ENCODE assay signal across 25 cellular contexts in genomic region chr20:21136015-21136732, GRCh38. TPM values are rescaled to one million over a fixed set of nuclear protein-coding genes. Genes with fewer than 3 reads are reported as not detected.
"Had no signal": no experiment of that assay in that cellular context is flagged by ENCODE, and none has a peak within 500 bp of the region (broad histone marks: within the 10 kb centered on the region; RNA-seq: fewer than 3 reads in every experiment).

No MANE protein-coding gene starts in this region.

- H3K36me3 ChIP-seq: breast epithelium, uterus had no signal

- H3K4me1 ChIP-seq: breast epithelium, foreskin keratinocyte, heart left ventricle, pancreas, spleen, testis, uterus had no signal

- H3K27me3 ChIP-seq: breast epithelium, esophagus muscularis mucosa, foreskin keratinocyte, heart left ventricle, pancreas, spleen, testis, uterus had no signal

- DNase-seq: activated CD4-positive, alpha-beta T cell treated with anti-CD3 and anti-CD28 coated beads for 4 hours; activated CD4-positive, alpha-beta T cell treated with anti-CD3 and anti-CD28 coated beads, Interleukin-2, amount 50 U/mL, for 4 hours; activated naive CD4-positive, alpha-beta T cell; activated T-cell treated with anti-CD3 and anti-CD28 coated beads for 4 hours; activated T-cell treated with anti-CD3 and anti-CD28 coated beads, Interleukin-2, amount 50 U/mL, for 72 hours; central memory CD4-positive, alpha-beta T cell; foreskin keratinocyte; heart left ventricle; hypothalamus; immature natural killer cell; kidney; left colon; naive B cell; pancreas; right cardiac atrium; spleen; stimulated activated naive CD8-positive, alpha-beta T cell treated with anti-CD3 and anti-CD28 coated beads, Interleukin-15, Interleukin-2, amounts not matched to agents 100 U/mL and 50 U/mL, for 24 hours; testis; uterus had no signal

- ATAC-seq: activated naive CD4-positive, alpha-beta T cell treated with anti-CD3 and anti-CD28 coated beads, Interleukin-2, amount 50 U/mL, for 72 hours; activated T-cell treated with anti-CD3 and anti-CD28 coated beads, Interleukin-2, amount 50 U/mL, for 72 hours; foreskin keratinocyte; left colon; pancreas; right cardiac atrium; stimulated activated naive CD8-positive, alpha-beta T cell treated with anti-CD3 and anti-CD28 coated beads, Interleukin-15, Interleukin-2, amounts not matched to agents 100 U/mL and 50 U/mL, for 24 hours had no signal

- H3K9me3 ChIP-seq: breast epithelium, esophagus muscularis mucosa, heart left ventricle, pancreas, spleen, testis, uterus had no signal

- H3K27ac ChIP-seq: breast epithelium, esophagus muscularis mucosa, foreskin keratinocyte, heart left ventricle, pancreas, spleen, testis, uterus had no signal

- H3K4me3 ChIP-seq: breast epithelium, esophagus muscularis mucosa, heart left ventricle, pancreas, spleen, testis, uterus had no signal

RNA-seq across cellular contexts. Expression of gene LINC00237, which starts 30.0 kb away (rescaled TPM):
- total RNA-seq: activated naive CD4-positive, alpha-beta T cell treated with anti-CD3 and anti-CD28 coated beads, Interleukin-2, amount 50 U/mL, for 72 hours; breast epithelium; esophagus muscularis mucosa; foreskin keratinocyte; heart left ventricle; kidney; left colon; liver; mesothelial cell of epicardium; pancreas; right cardiac atrium; spleen; testis; uterus had no signal
- polyA plus RNA-seq: foreskin keratinocyte, heart left ventricle, liver, neural cell, right cardiac atrium had no signal
